10 cellular contexts compared by ENCODE assay signal in the genomic region with DNA sequence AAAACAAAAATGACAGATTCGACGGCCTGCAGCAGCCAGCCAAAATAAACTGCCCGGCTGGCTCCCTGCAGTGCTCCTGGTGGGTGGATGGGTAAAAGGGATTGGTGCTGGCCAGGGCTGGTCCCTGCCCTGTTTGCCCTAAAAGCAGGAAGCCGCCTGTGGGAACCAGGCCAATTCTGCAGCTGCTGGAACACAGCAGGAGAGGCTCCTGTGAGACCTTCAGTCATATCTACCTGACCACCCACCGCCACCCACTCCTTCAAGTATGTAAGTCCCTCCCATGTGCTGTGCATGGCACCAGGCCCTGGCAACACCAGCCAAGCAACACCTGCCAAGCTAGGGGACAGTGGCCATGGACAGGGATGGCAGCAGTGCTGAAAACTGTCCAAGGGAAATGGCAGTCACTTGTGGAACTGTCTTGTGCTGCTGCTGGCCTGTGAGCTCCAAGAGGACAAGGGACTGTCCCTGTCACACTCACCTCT. TPM values are rescaled to one million over a fixed set of nuclear protein-coding genes. Genes with fewer than 3 reads are reported as not detected.
A peak's percentile ranks its signal among the peaks of the same experiment; 100 is the strongest.
DNase-seq lines count a peak whose midpoint lies in the region; ATAC-seq, FAIRE-seq and TF ChIP-seq lines count a peak whose summit lies in the region.
"Had no signal": no experiment of that assay in that cellular context is flagged by ENCODE, and none has a peak within 500 bp of the region (broad histone marks: within the 10 kb centered on the region; RNA-seq: fewer than 3 reads in every experiment).

No MANE protein-coding gene starts in this region.

- no peak overlapping the region for H3K27ac ChIP-seq in GM12878 (ENCODE audit: control insufficient read depth, insufficient read depth)
- H3K27ac ChIP-seq in thyroid gland: peak overlapping the region; percentile 4 to 67 (median 34)
- H3K27ac ChIP-seq: parathyroid adenoma had no signal

- SMC1A ChIA-PET in GM12878 (lab: Charles Lee; ENCODE audit: uncharacterized antibody, unreplicated experiment): interaction anchor here (0.8 to 1.5 kb wide), 2 partner anchors 11 to 15 kb away, joined by 3 read pairs; no protein-coding TSS in a partner anchor

- POLR2A ChIA-PET in GM12878 (lab: Charles Lee): interaction anchor here (0.5 kb wide), 1 partner anchor 168 kb away, joined by 7 read pairs; no protein-coding TSS in a partner anchor

- H3K27me3 ChIP-seq in GM12878 (replicated peaks in 1 of 2; ENCODE audit: control insufficient read depth in 2 of 2, insufficient read depth in 2 of 2, low read length in 1 of 2) (no peaks in the 10 kb centered on the region), thyroid gland (no peaks in the 10 kb centered on the region)

- no TSS peak for BruUV-seq in GM12878 (replicated peaks; lab: Mats Ljungman, UMichigan)

- no peak for TF ChIP-seq RAD21 in GM12878 (IDR thresholded peaks at IDR 0.05; ENCODE audit: insufficient read depth, low read depth, low read length)

- H4K20me1 ChIP-seq in GM12878 (ENCODE audit: control insufficient read depth, insufficient read depth): no peaks in the 10 kb centered on the region; the same call in 1 of the 2 replicates

- 81% methylated on average over 5 of the region's 5 CpGs for WGBS in GM12878 (ENCODE audit: insufficient coverage, insufficient replicate concordance, low lambda C conversion rate, missing lambda C conversion rate)
- WGBS in thyroid gland, 2 donors: 13 to 30% methylated on average over 4 to 5 of the region's 5 CpGs

- H3K36me3 ChIP-seq in GM12878 (ENCODE audit: control insufficient read depth in 2 of 2, insufficient read depth in 2 of 2, low read length in 1 of 2) (peaks cover 31 to 38% of the 10 kb centered on the region in 2 experiments; a peak in 3 of 4 replicates), thyroid gland (peaks cover 0 to 3% of the 10 kb centered on the region in 2 donors)

- H3K79me2 ChIP-seq in GM12878 (ENCODE audit: control insufficient read depth, insufficient read depth, low read length): no peaks in the 10 kb centered on the region; the same call in none of the 2 replicates

- in situ Hi-C loops in GM12878 (cut with MboI): no loop called here

- no peak overlapping the region for H3K4me3 ChIP-seq in GM12878
- H3K4me3 ChIP-seq in thyroid gland (replicated peaks in 1 of 3): no peak overlapping the region

- RAD21 ChIA-PET in GM12878 (lab: Charles Lee; ENCODE audit: unreplicated experiment): no interaction called here

- peak; percentile 5 for DNase-seq in NCI-H128 (lab: John Stamatoyannopoulos, UW; ENCODE audit: unreplicated experiment)
- no peak for DNase-seq in GM12878 (ENCODE audit: low read depth, low spot score)
- peak; percentile 27 for DNase-seq in kidney tubule cell (ENCODE audit: low spot score)
- peak; percentile 90 to 94 for DNase-seq in thyroid gland
- DNase-seq in RKO (ENCODE audit: low spot score): no peak
- no peak for DNase-seq in DMS114 treated with DMSO at 0.1 percent for 48 hours (lab: John Stamatoyannopoulos, UW; ENCODE audit: unreplicated experiment)
- DNase-seq in DMS 273 (lab: John Stamatoyannopoulos, UW; ENCODE audit: unreplicated experiment): no peak
- DNase-seq: effector CD8-positive, alpha-beta T cell; NCI-H82 had no signal

- H3K4me1 ChIP-seq in GM12878 (ENCODE audit: control insufficient read depth, insufficient read depth, low read length): no peaks in the 10 kb centered on the region
- H3K4me1 ChIP-seq in thyroid gland: peaks cover 25 to 45% of the 10 kb centered on the region in 2 donors
- H3K4me1 ChIP-seq: parathyroid adenoma had no signal

- TF ChIP-seq POLR2A in GM12878 (IDR thresholded peaks at IDR 0.05; ENCODE audit: low read depth, low read length) (0 out of 2 replicates have a peak, but pooled peaks have one; percentile 26), thyroid gland (IDR thresholded peaks at IDR 0.05) (no peak)

- ATAC-seq in GM12878: no peak

- no peak overlapping the region for H2AFZ ChIP-seq in GM12878 (ENCODE audit: control insufficient read depth, low read depth, low read length)
- H2AFZ ChIP-seq: parathyroid adenoma had no signal

- TF ChIP-seq CTCF in GM12878 (IDR thresholded peaks at IDR 0.05 in 2 of 3, conservative IDR thresholded peaks at IDR 0.05 in 1 of 3; ENCODE audit: control insufficient read depth in 2 of 3, extremely low read depth in 1 of 3, insufficient read depth in 1 of 3, low read depth in 3 of 3, low read length in 3 of 3): no peak
- peak in 1 of 6 experiments; percentile 2 for TF ChIP-seq CTCF in thyroid gland (IDR thresholded peaks at IDR 0.05)

- TF ChIP-seq EP300 in GM12878 (IDR thresholded peaks at IDR 0.05; ENCODE audit: borderline replicate concordance in 1 of 2, control insufficient read depth in 1 of 2, low read depth in 2 of 2, low read length in 2 of 2): no peak

- intact Hi-C loops in GM12878 (cut with micrococcal nuclease; ENCODE audit: unreplicated experiment): no loop called here
- intact Hi-C loops in thyroid gland (cut with DNase I): no loop called here

- no peak overlapping the region for H3K4me2 ChIP-seq in GM12878 (ENCODE audit: control insufficient read depth, insufficient read depth)

- CTCF ChIA-PET in GM12878 (lab: Yijun Ruan, JAX): interaction anchor here (0.7 kb wide), 1 partner anchor 12 kb away, joined by 3 read pairs; no protein-coding TSS in a partner anchor

- H3K9me3 ChIP-seq in GM12878 (replicated peaks; ENCODE audit: control insufficient read depth, insufficient read depth, low read length): no peaks in the 10 kb centered on the region
- no peaks in the 10 kb centered on the region for H3K9me3 ChIP-seq in thyroid gland

- no peak for FAIRE-seq in GM12878 (lab: Jason Lieb, UNC)

- no peak overlapping the region for H3K9ac ChIP-seq in GM12878 (ENCODE audit: control insufficient read depth, insufficient read depth, low read length)
- H3K9ac ChIP-seq: parathyroid adenoma had no signal

TF ChIP-seq in GM12878, 131 proteins besides CTCF, POLR2A, EP300 and RAD21 (continues in another document):
- no peak for TF ChIP-seq ZNF24 (IDR thresholded peaks at IDR 0.05)
- no peak for TF ChIP-seq CHD4 (IDR thresholded peaks at IDR 0.05)
- TF ChIP-seq, protein P1, sequence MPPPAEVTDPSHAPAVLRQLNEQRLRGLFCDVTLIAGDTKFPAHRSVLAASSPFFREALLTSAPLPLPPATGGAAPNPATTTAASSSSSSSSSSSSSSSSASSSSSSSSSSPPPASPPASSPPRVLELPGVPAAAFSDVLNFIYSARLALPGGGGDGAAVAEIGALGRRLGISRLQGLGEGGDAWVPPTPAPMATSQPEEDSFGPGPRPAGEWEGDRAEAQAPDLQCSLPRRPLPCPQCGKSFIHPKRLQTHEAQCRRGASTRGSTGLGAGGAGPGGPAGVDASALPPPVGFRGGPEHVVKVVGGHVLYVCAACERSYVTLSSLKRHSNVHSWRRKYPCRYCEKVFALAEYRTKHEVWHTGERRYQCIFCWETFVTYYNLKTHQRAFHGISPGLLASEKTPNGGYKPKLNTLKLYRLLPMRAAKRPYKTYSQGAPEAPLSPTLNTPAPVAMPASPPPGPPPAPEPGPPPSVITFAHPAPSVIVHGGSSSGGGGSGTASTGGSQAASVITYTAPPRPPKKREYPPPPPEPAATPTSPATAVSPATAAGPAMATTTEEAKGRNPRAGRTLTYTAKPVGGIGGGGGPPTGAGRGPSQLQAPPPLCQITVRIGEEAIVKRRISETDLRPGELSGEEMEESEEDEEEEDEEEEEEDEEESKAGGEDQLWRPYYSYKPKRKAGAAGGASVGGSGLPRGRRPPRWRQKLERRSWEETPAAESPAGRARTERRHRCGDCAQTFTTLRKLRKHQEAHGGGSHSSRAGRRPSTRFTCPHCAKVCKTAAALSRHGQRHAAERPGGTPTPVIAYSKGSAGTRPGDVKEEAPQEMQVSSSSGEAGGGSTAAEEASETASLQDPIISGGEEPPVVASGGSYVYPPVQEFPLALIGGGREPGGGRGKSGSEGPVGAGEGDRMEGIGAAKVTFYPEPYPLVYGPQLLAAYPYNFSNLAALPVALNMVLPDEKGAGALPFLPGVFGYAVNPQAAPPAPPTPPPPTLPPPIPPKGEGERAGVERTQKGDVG (CRISPR knock-in tag; IDR thresholded peaks at IDR 0.05): no peak
- no peak for TF ChIP-seq NFYA (IDR thresholded peaks at IDR 0.05; ENCODE audit: borderline replicate concordance, low read depth, low read length)
- TF ChIP-seq MXI1 (IDR thresholded peaks at IDR 0.05; ENCODE audit: low read depth, low read length): no peak
- no peak for TF ChIP-seq RUNX3 (IDR thresholded peaks at IDR 0.05; ENCODE audit: low read length)

RNA-seq across cellular contexts. Expression of a gene that starts 48.7 kb away (rescaled TPM):
- 26.0 and 27.5 TPM in 2 replicates for total RNA-seq in GM12878 (2013; cell fraction: nucleolus; rRNA removed)
- total RNA-seq in GM12878 (2014; rRNA removed): 29.7 and 32.8 TPM in 2 replicates
- 40.9 and 41.2 TPM in 2 replicates for total RNA-seq in GM12878 (2014; rRNA removed; fragmentation: Illumina TruSeq; extraction: Trizol)
- 30.6 and 31.3 TPM in 2 replicates for total RNA-seq in GM12878 (2021)
- polyA plus RNA-seq in GM12878 (2011; ENCODE audit: low read depth): 24.6 TPM
- 37.0 and 38.5 TPM in 2 replicates for polyA plus RNA-seq in GM12878 (2011; rRNA removed)
- 24.0 and 24.7 TPM in 2 replicates for polyA plus RNA-seq in GM12878 (2011; cell fraction: cytosol; rRNA removed)
- 23.9 and 27.9 TPM in 2 replicates for polyA plus RNA-seq in GM12878 (2011; cell fraction: nucleus; rRNA removed)
- polyA plus RNA-seq in GM12878 (2012): 37.6 and 38.4 TPM in 2 replicates
- 39.9 and 40.8 TPM in 2 replicates for polyA plus RNA-seq in GM12878 (2014; fragmentation: Illumina TruSeq; extraction: Trizol)
- polyA plus RNA-seq in GM12878 (2014; fragmentation: Nextera tagmentation; extraction: Ambion mirVana): 10 to 100 TPM; 39.1 to 42.0 TPM
- 29.8 and 34.5 TPM in 2 replicates for polyA plus RNA-seq in GM12878 (2014; rRNA removed)
- 10 to 100 TPM; 43.6 to 50.8 TPM for polyA plus RNA-seq in GM12878 (2016; fragmentation: Nextera tagmentation; extraction: Ambion mirVana)
- 31.3 and 32.5 TPM in 2 replicates for polyA minus RNA-seq in GM12878 (2011; rRNA and poly(A)+ RNA removed)
- polyA minus RNA-seq in GM12878 (2011; cell fraction: cytosol; rRNA and poly(A)+ RNA removed): 8.3 and 15.9 TPM in 2 replicates
- 11.7 and 21.0 TPM in 2 replicates for polyA minus RNA-seq in GM12878 (2011; cell fraction: nucleus; rRNA and poly(A)+ RNA removed)
- total RNA-seq in thyroid gland: 100 to 1,000 TPM in 2 of 4 donors, 10 to 100 TPM in 2; 82.3 to 106 (median 94.2) TPM

Comparison
In these comparisons a context has a peak if more than half of its experiments do, and no peak if none do; other contexts are left out.
1. DNase-seq: peak in NCI-H128 (single experiment), kidney tubule cell (single experiment) and thyroid gland (2 of 2); none in GM12878 (single experiment), RKO (single experiment), DMS114 treated with DMSO at 0.1 percent for 48 hours (single experiment) and DMS 273 (single experiment).